17 cellular contexts compared by ENCODE assay signal in the genomic region with DNA sequence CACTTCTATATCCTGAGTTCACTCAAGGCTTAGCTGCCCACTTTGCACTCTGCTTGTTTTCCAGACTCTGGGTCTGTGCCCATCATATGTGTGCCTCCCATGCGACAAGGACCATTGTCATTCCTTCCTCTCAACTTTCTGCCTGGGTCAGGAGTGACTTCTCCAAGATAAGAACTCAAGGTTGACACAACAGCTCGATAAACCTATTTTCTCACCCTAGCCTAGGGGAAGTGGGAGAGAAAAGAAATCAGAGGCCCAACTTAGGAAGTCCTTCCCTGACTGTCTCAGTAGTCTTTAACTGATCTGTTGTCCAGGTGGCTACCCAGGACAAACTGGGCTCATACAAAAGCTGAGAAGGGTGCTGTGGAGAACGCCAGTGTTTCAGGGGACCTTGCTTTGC. TPM values are rescaled to one million over a fixed set of nuclear protein-coding genes. Genes with fewer than 3 reads are reported as not detected.
DNase-seq lines count a peak whose midpoint lies in the region; ATAC-seq, FAIRE-seq and TF ChIP-seq lines count a peak whose summit lies in the region.
"Had no signal": no experiment of that assay in that cellular context is flagged by ENCODE, and none has a peak within 500 bp of the region (broad histone marks: within the 10 kb centered on the region; RNA-seq: fewer than 3 reads in every experiment).

No MANE protein-coding gene starts in this region.

- H4K20me1 ChIP-seq in astrocyte (ENCODE audit: insufficient read depth, low read length): peaks cover 14% of the 10 kb centered on the region

- H3K27me3 ChIP-seq in astrocyte (ENCODE audit: insufficient read depth, low read length) (no peaks in the 10 kb centered on the region), skeletal muscle satellite cell (ENCODE audit: control insufficient read depth, insufficient read depth, low read length) (no peaks in the 10 kb centered on the region)
- H3K27me3 ChIP-seq: SJSA1, testis had no signal

- H3K27ac ChIP-seq in astrocyte (ENCODE audit: low read depth, low read length): no peak overlapping the region
- H3K27ac ChIP-seq: cardiac muscle cell, SJSA1, testis had no signal

- ATAC-seq in activated naive CD4-positive, alpha-beta T cell treated with anti-CD3 and anti-CD28 coated beads, Interleukin-2, amount 50 U/mL, for 72 hours: no peak
- no peak for ATAC-seq in HG03159 (IDR thresholded peaks at IDR 0.05; ENCODE audit: unreplicated experiment)
- ATAC-seq: sciatic nerve had no signal

- peaks cover 9% of the 10 kb centered on the region for H3K36me3 Mint-ChIP-seq in activated naive CD4-positive, alpha-beta T cell treated with anti-CD3 and anti-CD28 coated beads, Interleukin-2, amount 10 ng/mL, durations not matched to agents 7 days and 5 days
- peaks cover 11% of the 10 kb centered on the region in 2 donors for H3K36me3 Mint-ChIP-seq in activated naive CD4-positive, alpha-beta T cell treated with anti-CD3 and anti-CD28 coated beads, Interleukin-2, amount 50 U/mL, for 72 hours
- H3K36me3 Mint-ChIP-seq in astrocyte (ENCODE audit: low read depth, unreplicated experiment) (peaks cover 7% of the 10 kb centered on the region), chondrocyte (ENCODE audit: low read depth) (peaks cover 6% of the 10 kb centered on the region)

- DNase-seq in activated naive CD4-positive, alpha-beta T cell treated with anti-CD3 and anti-CD28 coated beads, Interleukin-2, amount 10 ng/mL, durations not matched to agents 7 days and 5 days: no peak
- DNase-seq in activated naive CD4-positive, alpha-beta T cell treated with anti-CD3 and anti-CD28 coated beads, Interleukin-2, amount 50 U/mL, for 72 hours (ENCODE audit: low spot score in 2 of 2): no peak
- DNase-seq in LNCaP clone FGC (ENCODE audit: low read depth) (peak; percentile 63), astrocyte (ENCODE audit: low read depth) (no peak), nucleus accumbens (lab: John Stamatoyannopoulos, UW) (no peak), chondrocyte (ENCODE audit: low spot score) (no peak)
- DNase-seq: HCEC 1CT, mesenchymal stem cell, NCI-H1694, testis had no signal

- H3K4me3 ChIP-seq in LNCaP clone FGC (ENCODE audit: low read depth, low read length) (peak overlapping the region; percentile 92; the same call in 1 of the 2 replicates), astrocyte (ENCODE audit: insufficient read depth, low read depth, low read length) (no peak overlapping the region), skeletal muscle satellite cell (ENCODE audit: low read length) (no peak overlapping the region)
- H3K4me3 ChIP-seq: cardiac muscle cell, SJSA1, testis had no signal

- H3K4me3 Mint-ChIP-seq in activated naive CD4-positive, alpha-beta T cell treated with anti-CD3 and anti-CD28 coated beads, Interleukin-2, amount 10 ng/mL, durations not matched to agents 7 days and 5 days: peak overlapping the region; percentile 70
- H3K4me3 Mint-ChIP-seq in astrocyte (ENCODE audit: unreplicated experiment) (peak overlapping the region; percentile 83), chondrocyte (ENCODE audit: unreplicated experiment) (no peak overlapping the region)

- H3K36me3 ChIP-seq in astrocyte (ENCODE audit: insufficient read depth, low read length) (no peaks in the 10 kb centered on the region), skeletal muscle satellite cell (ENCODE audit: insufficient read depth, low read length) (peaks cover 12% of the 10 kb centered on the region)
- H3K36me3 ChIP-seq: cardiac muscle cell had no signal

- H3K9ac ChIP-seq in astrocyte (ENCODE audit: low read length) (no peak overlapping the region), skeletal muscle satellite cell (ENCODE audit: low read depth, low read length) (no peak overlapping the region)

- CTCF ChIA-PET in activated naive CD4-positive, alpha-beta T cell treated with anti-CD3 and anti-CD28 coated beads, Interleukin-2, amount 10 ng/mL, durations not matched to agents 7 days and 5 days (lab: Charles Lee): interaction anchor here (1.0 to 3.7 kb wide), 2 partner anchors 27 to 154 kb away, joined by 3 to 24 read pairs; a partner anchor contains a TSS

- H2AFZ ChIP-seq in astrocyte (ENCODE audit: low read depth, low read length): no peak overlapping the region

- H3K9me3 ChIP-seq in astrocyte (ENCODE audit: insufficient read depth, low read depth, low read length): no peaks in the 10 kb centered on the region
- H3K9me3 ChIP-seq in skeletal muscle satellite cell (replicated peaks; ENCODE audit: low read length): no peaks in the 10 kb centered on the region
- H3K9me3 ChIP-seq: testis had no signal

- H3K4me2 ChIP-seq in astrocyte (ENCODE audit: low read length) (no peak overlapping the region), skeletal muscle satellite cell (ENCODE audit: low read length) (peak overlapping the region; percentile 74)

- peaks cover 21% of the 10 kb centered on the region for H3K27me3 Mint-ChIP-seq in activated naive CD4-positive, alpha-beta T cell treated with anti-CD3 and anti-CD28 coated beads, Interleukin-2, amount 10 ng/mL, durations not matched to agents 7 days and 5 days
- H3K27me3 Mint-ChIP-seq in astrocyte (ENCODE audit: low read depth, unreplicated experiment) (peaks cover 23% of the 10 kb centered on the region), chondrocyte (ENCODE audit: low read depth) (peaks cover 9% of the 10 kb centered on the region)

- FAIRE-seq in astrocyte (lab: Jason Lieb, UNC): no peak
- FAIRE-seq: HTR-8/SVneo, keratinocyte had no signal

- H3K4me1 ChIP-seq in astrocyte (ENCODE audit: insufficient read depth, low read length) (peaks cover 6% of the 10 kb centered on the region), skeletal muscle satellite cell (ENCODE audit: control insufficient read depth, insufficient read depth, low read length) (peaks cover 17% of the 10 kb centered on the region)

- peaks cover 2% of the 10 kb centered on the region for H3K79me2 ChIP-seq in astrocyte (ENCODE audit: insufficient read depth, low read length)

- no peak overlapping the region for H3K27ac Mint-ChIP-seq in activated naive CD4-positive, alpha-beta T cell treated with anti-CD3 and anti-CD28 coated beads, Interleukin-2, amount 10 ng/mL, durations not matched to agents 7 days and 5 days
- H3K27ac Mint-ChIP-seq in activated naive CD4-positive, alpha-beta T cell treated with anti-CD3 and anti-CD28 coated beads, Interleukin-2, amount 50 U/mL, for 72 hours: no peak overlapping the region
- H3K27ac Mint-ChIP-seq in astrocyte (ENCODE audit: unreplicated experiment) (no peak overlapping the region), chondrocyte (ENCODE audit: unreplicated experiment) (no peak overlapping the region)

- no peak for TF ChIP-seq CTCF in LNCaP clone FGC (IDR thresholded peaks at IDR 0.05; ENCODE audit: control insufficient read depth, extremely low read depth, insufficient read depth)
- TF ChIP-seq CTCF in astrocyte (IDR thresholded peaks at IDR 0.05; ENCODE audit: insufficient read depth, low read depth, low read length): no peak
- no peak for TF ChIP-seq CTCF in chondrocyte (IDR thresholded peaks at IDR 0.05)

- H3K4me1 Mint-ChIP-seq in activated naive CD4-positive, alpha-beta T cell treated with anti-CD3 and anti-CD28 coated beads, Interleukin-2, amount 10 ng/mL, durations not matched to agents 7 days and 5 days: peaks cover 22% of the 10 kb centered on the region
- H3K4me1 Mint-ChIP-seq in astrocyte (ENCODE audit: low read depth, unreplicated experiment) (peaks cover 2% of the 10 kb centered on the region), chondrocyte (ENCODE audit: low read depth) (peaks cover 11% of the 10 kb centered on the region)

- H3K9me3 Mint-ChIP-seq in activated naive CD4-positive, alpha-beta T cell treated with anti-CD3 and anti-CD28 coated beads, Interleukin-2, amount 10 ng/mL, durations not matched to agents 7 days and 5 days: no peaks in the 10 kb centered on the region
- no peaks in the 10 kb centered on the region for H3K9me3 Mint-ChIP-seq in activated naive CD4-positive, alpha-beta T cell treated with anti-CD3 and anti-CD28 coated beads, Interleukin-2, amount 50 U/mL, for 72 hours
- H3K9me3 Mint-ChIP-seq in astrocyte (ENCODE audit: unreplicated experiment) (no peaks in the 10 kb centered on the region), chondrocyte (ENCODE audit: low read depth) (no peaks in the 10 kb centered on the region)

RNA-seq across cellular contexts. Expression of a gene that starts 1.7 kb away (rescaled TPM):
- 10 to 100 TPM; 18.0 to 25.9 TPM for total RNA-seq in activated naive CD4-positive, alpha-beta T cell treated with anti-CD3 and anti-CD28 coated beads, Interleukin-2, amount 50 U/mL, for 72 hours
- total RNA-seq in astrocyte (22.4 and 23.8 TPM in 2 replicates), chondrocyte (21.1 to 28.7 TPM (median 23.6 TPM) in 3 replicates)
- total RNA-seq in skeletal muscle satellite cell (2012; rRNA removed): 27.7 and 30.2 TPM in 2 replicates
